8 cellular contexts compared by ENCODE assay signal in genomic region chr1:27829339-27829960, GRCh38. TPM values are rescaled to one million over a fixed set of nuclear protein-coding genes. Genes with fewer than 3 reads are reported as not detected.
DNase-seq lines count a peak whose midpoint lies in the region; ATAC-seq, FAIRE-seq and TF ChIP-seq lines count a peak whose summit lies in the region.
"Not testable (repeated sequence)": the region's sequence is repeated elsewhere in the genome, so short reads cannot be mapped to it uniquely, and the experiment has no call there.

No MANE protein-coding gene starts in this region.

- POLR2A ChIA-PET in CD8-positive, alpha-beta T cell (lab: Charles Lee), result interaction anchor here (0.9 to 1.8 kb wide), 3 partner anchors 10 to 150 kb away, joined by 3 to 7 read pairs (median 3); partner anchors contain the start of gene FAM76A

- DNase-seq in CD8-positive, alpha-beta T cell; activated T-helper 1 cell treated with anti-CD3 and anti-CD28 coated beads, Interleukin-12 subunit alpha, Interleukin-12 subunit beta, Interleukin-2, Interleukin-4 antibody, amounts not matched to agents 30 ng/mL and 10 ng/mL and 1 ng/mL, durations not matched to agents 14 hours and 24 hours and 36 hours (ENCODE audit: low spot score); colonic mucosa; kidney; osteoblast (ENCODE audit: insufficient read length, low spot score, missing footprints); thyroid gland: not testable (repeated sequence)

- not testable (repeated sequence) for H3K27me3 Mint-ChIP-seq in CD8-positive, alpha-beta T cell (ENCODE audit: low read depth); activated T-helper 1 cell treated with anti-CD3 and anti-CD28 coated beads, Interleukin-12 subunit alpha, Interleukin-12 subunit beta, Interleukin-2, Interleukin-4 antibody, amounts not matched to agents 30 ng/mL and 10 ng/mL and 1 ng/mL, durations not matched to agents 14 hours and 24 hours and 36 hours (ENCODE audit: insufficient read depth)

- H3K27ac Mint-ChIP-seq in CD8-positive, alpha-beta T cell, result not testable (repeated sequence)
- H3K27ac Mint-ChIP-seq in activated T-helper 1 cell treated with anti-CD3 and anti-CD28 coated beads, Interleukin-12 subunit alpha, Interleukin-12 subunit beta, Interleukin-2, Interleukin-4 antibody, amounts not matched to agents 30 ng/mL and 10 ng/mL and 1 ng/mL, durations not matched to agents 14 hours and 24 hours and 36 hours, result peak overlapping the region; percentile 34

- peaks cover 38% of the 10 kb centered on the region for H3K79me2 ChIP-seq in KMS-11 (ENCODE audit: insufficient read depth, low read depth)
- H3K79me2 ChIP-seq in SU-DHL-6 (ENCODE audit: insufficient read depth, low read length), result peaks cover 38% of the 10 kb centered on the region
- H3K79me2 ChIP-seq in osteoblast (ENCODE audit: insufficient read depth, low read length), result peaks cover 38% of the 10 kb centered on the region

- H3K4me1 ChIP-seq in CD8-positive, alpha-beta T cell (ENCODE audit: insufficient read depth, low read length), result peaks cover 21% of the 10 kb centered on the region
- H3K4me1 ChIP-seq in KMS-11 (ENCODE audit: low read depth, poor library complexity, severe bottlenecking) (peaks cover 23% of the 10 kb centered on the region), kidney (ENCODE audit: control insufficient read depth in 1 of 2, insufficient read depth in 1 of 2, low read depth in 1 of 2, low read length in 2 of 2) (peaks cover 8 to 11% of the 10 kb centered on the region in 2 donors), osteoblast (ENCODE audit: insufficient read depth, low read length) (peaks cover 19% of the 10 kb centered on the region), thyroid gland (peaks cover 5 to 16% of the 10 kb centered on the region in 2 donors)
- not testable (repeated sequence) for H3K4me1 ChIP-seq in colonic mucosa

- peaks cover 17% of the 10 kb centered on the region for H3F3A ChIP-seq in SU-DHL-6 (ENCODE audit: insufficient read depth)

- not testable (repeated sequence) for H4K20me1 ChIP-seq in KMS-11 (ENCODE audit: insufficient read depth); SU-DHL-6 (ENCODE audit: low read depth, low read length); osteoblast (ENCODE audit: insufficient read depth, low read length)

- not testable (repeated sequence) for H3K27me3 ChIP-seq in CD8-positive, alpha-beta T cell (ENCODE audit: insufficient read depth, low read length); KMS-11 (ENCODE audit: insufficient read depth, low read depth); SU-DHL-6 (ENCODE audit: low read length); colonic mucosa; osteoblast (ENCODE audit: insufficient read depth, low read length); thyroid gland

- H3K9me3 Mint-ChIP-seq in CD8-positive, alpha-beta T cell; activated T-helper 1 cell treated with anti-CD3 and anti-CD28 coated beads, Interleukin-12 subunit alpha, Interleukin-12 subunit beta, Interleukin-2, Interleukin-4 antibody, amounts not matched to agents 30 ng/mL and 10 ng/mL and 1 ng/mL, durations not matched to agents 14 hours and 24 hours and 36 hours: not testable (repeated sequence)

- H3K4me3 Mint-ChIP-seq in CD8-positive, alpha-beta T cell, result peak overlapping the region; percentile 91
- H3K4me3 Mint-ChIP-seq in activated T-helper 1 cell treated with anti-CD3 and anti-CD28 coated beads, Interleukin-12 subunit alpha, Interleukin-12 subunit beta, Interleukin-2, Interleukin-4 antibody, amounts not matched to agents 30 ng/mL and 10 ng/mL and 1 ng/mL, durations not matched to agents 14 hours and 24 hours and 36 hours, result peak overlapping the region; percentile 93

- not testable (repeated sequence) for H3K9me3 ChIP-seq in CD8-positive, alpha-beta T cell (ENCODE audit: low read length); SU-DHL-6 (ENCODE audit: insufficient read depth, low read length); colonic mucosa; kidney (ENCODE audit: control insufficient read depth in 1 of 2, low read length in 2 of 2); osteoblast (ENCODE audit: low read depth, low read length); thyroid gland

- peaks cover 31% of the 10 kb centered on the region for H3K4me1 Mint-ChIP-seq in CD8-positive, alpha-beta T cell (ENCODE audit: low read depth)
- H3K4me1 Mint-ChIP-seq in activated T-helper 1 cell treated with anti-CD3 and anti-CD28 coated beads, Interleukin-12 subunit alpha, Interleukin-12 subunit beta, Interleukin-2, Interleukin-4 antibody, amounts not matched to agents 30 ng/mL and 10 ng/mL and 1 ng/mL, durations not matched to agents 14 hours and 24 hours and 36 hours (ENCODE audit: low read depth), result peaks cover 17% of the 10 kb centered on the region

- H3K9ac ChIP-seq in KMS-11; colonic mucosa (ENCODE audit: low read depth in 2 of 2, low read length in 2 of 2): not testable (repeated sequence)
- H3K9ac ChIP-seq in SU-DHL-6 (ENCODE audit: low read length), result peak overlapping the region; percentile 93; the same call in 1 of the 2 replicates
- peak overlapping the region in 1 of 2 donors; percentile 70 for H3K9ac ChIP-seq in kidney (ENCODE audit: low read length in 2 of 2)

- peaks cover 14% of the 10 kb centered on the region for H3K36me3 ChIP-seq in CD8-positive, alpha-beta T cell (ENCODE audit: insufficient read depth, low read length)
- not testable (repeated sequence) for H3K36me3 ChIP-seq in KMS-11 (ENCODE audit: insufficient read depth); colonic mucosa; osteoblast (ENCODE audit: insufficient read depth, low read length); thyroid gland
- H3K36me3 ChIP-seq in SU-DHL-6 (ENCODE audit: low read length) (peaks cover 15% of the 10 kb centered on the region), kidney (ENCODE audit: control insufficient read depth in 1 of 2, insufficient read depth in 2 of 2, low read length in 2 of 2) (peaks cover 5 to 11% of the 10 kb centered on the region in 2 donors)

- CTCF ChIA-PET in CD8-positive, alpha-beta T cell (lab: Charles Lee), result not testable (repeated sequence)

- TF ChIP-seq POLR2A in thyroid gland (IDR thresholded peaks at IDR 0.05), result not testable (repeated sequence)

- H3K4me2 ChIP-seq in KMS-11 (peak overlapping the region; percentile 38; the same call in 1 of the 2 replicates), SU-DHL-6 (ENCODE audit: low read depth, low read length, poor library complexity, severe bottlenecking) (peak overlapping the region; percentile 80), osteoblast (ENCODE audit: insufficient read depth, low read length) (peak overlapping the region; percentile 80)

- not testable (repeated sequence) for H3K4me3 ChIP-seq in CD8-positive, alpha-beta T cell (ENCODE audit: low read depth, low read length); KMS-11 (IDR thresholded peaks at IDR 0.05; ENCODE audit: insufficient read depth, low read depth, low read length); colonic mucosa; thyroid gland (replicated peaks in 1 of 3)
- peak overlapping the region; percentile 87 for H3K4me3 ChIP-seq in SU-DHL-6 (ENCODE audit: insufficient read depth, low read length, poor library complexity, severe bottlenecking)
- peak overlapping the region; percentile 78 to 79 for H3K4me3 ChIP-seq in kidney (ENCODE audit: low read length in 2 of 2)
- peak overlapping the region; percentile 88 for H3K4me3 ChIP-seq in osteoblast (ENCODE audit: insufficient read depth, low read length)

- not testable (repeated sequence) for ATAC-seq in CD8-positive, alpha-beta T cell

- H2AFZ ChIP-seq in KMS-11 (ENCODE audit: low read depth), result peak overlapping the region; percentile 92; the same call in 1 of the 2 replicates
- H2AFZ ChIP-seq in SU-DHL-6 (ENCODE audit: low read depth, low read length, severe bottlenecking); osteoblast (ENCODE audit: low read length): not testable (repeated sequence)

- not testable (repeated sequence) for FAIRE-seq in kidney (lab: Jason Lieb, UNC)

- intact Hi-C loops in CD8-positive, alpha-beta T cell (cut with DNase I, micrococcal nuclease); activated T-helper 1 cell treated with anti-CD3 and anti-CD28 coated beads, Interleukin-12 subunit alpha, Interleukin-12 subunit beta, Interleukin-2, Interleukin-4 antibody, amounts not matched to agents 30 ng/mL and 10 ng/mL and 1 ng/mL, durations not matched to agents 14 hours and 24 hours and 36 hours (cut with micrococcal nuclease); kidney (cut with DNase I); thyroid gland (cut with DNase I): not testable (repeated sequence)
- intact Hi-C loops in colonic mucosa (cut with DNase I), result loop anchor here (10.0 kb wide), 1 partner anchor 55 kb away; the partner anchor contains the start of gene STX12

- H3K36me3 Mint-ChIP-seq in CD8-positive, alpha-beta T cell, result peaks cover 24% of the 10 kb centered on the region
- H3K36me3 Mint-ChIP-seq in activated T-helper 1 cell treated with anti-CD3 and anti-CD28 coated beads, Interleukin-12 subunit alpha, Interleukin-12 subunit beta, Interleukin-2, Interleukin-4 antibody, amounts not matched to agents 30 ng/mL and 10 ng/mL and 1 ng/mL, durations not matched to agents 14 hours and 24 hours and 36 hours (ENCODE audit: low read depth), result peaks cover 22% of the 10 kb centered on the region

- H3K27ac ChIP-seq in CD8-positive, alpha-beta T cell (ENCODE audit: low read depth, low read length); KMS-11; SU-DHL-6 (ENCODE audit: low read depth, low read length); kidney (ENCODE audit: low read depth in 2 of 2, low read length in 2 of 2); osteoblast (ENCODE audit: low read depth, low read length): not testable (repeated sequence)
- H3K27ac ChIP-seq in colonic mucosa, result peak overlapping the region; percentile 73
- H3K27ac ChIP-seq in thyroid gland, result peak overlapping the region; percentile 92 to 97 (median 94)

- TF ChIP-seq CTCF in CD8-positive, alpha-beta T cell (IDR thresholded peaks at IDR 0.05); KMS-11 (conservative IDR thresholded peaks at IDR 0.05; ENCODE audit: low read depth, low read length); SU-DHL-6 (IDR thresholded peaks at IDR 0.05; ENCODE audit: insufficient read depth, low read length, poor library complexity, severe bottlenecking); colonic mucosa (IDR thresholded peaks at IDR 0.05); kidney (IDR thresholded peaks at IDR 0.05; ENCODE audit: borderline replicate concordance, extremely low read depth, insufficient read depth); osteoblast (IDR thresholded peaks at IDR 0.05; ENCODE audit: extremely low read depth, low read depth, low read length); thyroid gland (IDR thresholded peaks at IDR 0.05): not testable (repeated sequence)

- not testable (repeated sequence) for H3K9me2 ChIP-seq in SU-DHL-6 (replicated peaks; ENCODE audit: insufficient read depth, low read length)

- 72 to 80% methylated on average over 3 to 4 of the region's 4 CpGs for WGBS in thyroid gland, 2 donors

RNA-seq across cellular contexts. Expression of gene PPP1R8, which starts 1.1 kb away (rescaled TPM):
- 10 to 100 TPM; 24.9 to 25.3 TPM for total RNA-seq in CD8-positive, alpha-beta T cell
- 84.1 and 88.1 TPM in 2 replicates for total RNA-seq in activated T-helper 1 cell treated with anti-CD3 and anti-CD28 coated beads, Interleukin-12 subunit alpha, Interleukin-12 subunit beta, Interleukin-2, Interleukin-4 antibody, amounts not matched to agents 30 ng/mL and 10 ng/mL and 1 ng/mL, durations not matched to agents 14 hours and 24 hours and 36 hours
- total RNA-seq in colonic mucosa (10 to 100 TPM; 31.8 to 39.2 TPM), kidney (38.6 TPM), osteoblast (29.7 and 34.2 TPM in 2 replicates), thyroid gland (10 to 100 TPM; 29.2 to 34.8 (median 33.1) TPM)
- 21.8 TPM for polyA plus RNA-seq in kidney (ENCODE audit: insufficient read depth, low read depth, low replicate concordance)

RNA-seq across cellular contexts. Expression of gene THEMIS2, which starts 42.9 kb away (rescaled TPM):
- total RNA-seq in CD8-positive, alpha-beta T cell, result 10 to 100 TPM; 13.4 to 15.2 TPM
- total RNA-seq in activated T-helper 1 cell treated with anti-CD3 and anti-CD28 coated beads, Interleukin-12 subunit alpha, Interleukin-12 subunit beta, Interleukin-2, Interleukin-4 antibody, amounts not matched to agents 30 ng/mL and 10 ng/mL and 1 ng/mL, durations not matched to agents 14 hours and 24 hours and 36 hours, result 28.7 and 33.5 TPM in 2 replicates
- total RNA-seq in colonic mucosa, result 10 to 100 TPM in 1 of 2 donors, 1 to 10 TPM in 1; 6.8 to 12.6 TPM
- total RNA-seq in kidney, result 47.2 TPM
- 5.2 TPM for polyA plus RNA-seq in kidney (ENCODE audit: insufficient read depth, low read depth, low replicate concordance)
- total RNA-seq in osteoblast, result 16.8 and 17.4 TPM in 2 replicates
- total RNA-seq in thyroid gland, result 10 to 100 TPM; 20.1 to 36.0 (median 25.0) TPM

RNA-seq across cellular contexts. Expression of gene STX12, which starts 56.4 kb away (rescaled TPM):
- 10 to 100 TPM; 21.0 to 26.0 TPM for total RNA-seq in CD8-positive, alpha-beta T cell
- 22.0 and 23.9 TPM in 2 replicates for total RNA-seq in activated T-helper 1 cell treated with anti-CD3 and anti-CD28 coated beads, Interleukin-12 subunit alpha, Interleukin-12 subunit beta, Interleukin-2, Interleukin-4 antibody, amounts not matched to agents 30 ng/mL and 10 ng/mL and 1 ng/mL, durations not matched to agents 14 hours and 24 hours and 36 hours
- 10 to 100 TPM; 49.2 to 65.0 TPM for total RNA-seq in colonic mucosa
- 49.0 TPM for total RNA-seq in kidney
- polyA plus RNA-seq in kidney (ENCODE audit: insufficient read depth, low read depth, low replicate concordance), result 27.9 TPM
- 61.6 and 67.0 TPM in 2 replicates for total RNA-seq in osteoblast
- total RNA-seq in thyroid gland, result 100 to 1,000 TPM; 169 to 265 (median 221) TPM
